ENCODE assay signal across 24 cellular contexts in the genomic region with DNA sequence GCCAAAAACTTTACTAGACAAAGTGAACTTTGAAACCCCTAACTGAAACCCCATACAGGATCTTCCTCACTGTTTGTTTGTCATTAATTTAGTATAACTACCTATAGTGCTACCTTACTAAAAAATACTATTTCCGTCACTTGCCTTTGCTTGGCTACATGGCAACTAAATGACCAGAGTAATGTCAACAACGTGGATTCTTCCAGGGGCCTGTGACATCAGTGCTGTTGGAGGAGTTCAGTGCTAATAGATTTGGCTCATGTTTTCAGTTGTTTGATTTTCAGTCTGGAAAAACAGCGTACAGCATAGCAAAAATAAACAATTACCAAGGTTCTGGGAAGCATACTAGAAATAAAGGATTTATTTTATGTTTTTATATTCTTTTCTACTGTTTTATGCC. TPM values are rescaled to one million over a fixed set of nuclear protein-coding genes. Genes with fewer than 3 reads are reported as not detected.
DNase-seq lines count a peak whose midpoint lies in the region; ATAC-seq, FAIRE-seq and TF ChIP-seq lines count a peak whose summit lies in the region.
"Had no signal": no experiment of that assay in that cellular context is flagged by ENCODE, and none has a peak within 500 bp of the region (broad histone marks: within the 10 kb centered on the region; RNA-seq: fewer than 3 reads in every experiment).

No MANE protein-coding gene starts in this region.

- peaks cover 0 to 2% of the 10 kb centered on the region in 2 experiments; a peak in 1 of 4 replicates for H3K4me1 ChIP-seq in SK-N-SH (ENCODE audit: control insufficient read depth in 1 of 2, insufficient read depth in 2 of 2, low read depth in 1 of 2, low read length in 1 of 2)
- peaks cover 30% of the 10 kb centered on the region for H3K4me1 ChIP-seq in psoas muscle
- no peaks in the 10 kb centered on the region for H3K4me1 ChIP-seq in mammary epithelial cell (ENCODE audit: insufficient read depth, low read length)
- H3K4me1 ChIP-seq: BLaER1 treated with 17β-estradiol and CSF1 and Interleukin-3, amounts not matched to agents 10 nM and 100 nM; Caco-2 had no signal

- H3K4me3 ChIP-seq in SK-N-SH (ENCODE audit: low read depth in 2 of 2, low read length in 1 of 2) (no peak overlapping the region), LNCaP clone FGC (ENCODE audit: low read depth, low read length) (no peak overlapping the region), psoas muscle (peak overlapping the region; percentile 64), mammary epithelial cell (replicated peaks in 1 of 3; ENCODE audit: insufficient read depth in 1 of 3, low read depth in 2 of 3, low read length in 3 of 3) (no peak overlapping the region)
- H3K4me3 ChIP-seq: BLaER1 treated with 17β-estradiol and CSF1 and Interleukin-3, amounts not matched to agents 10 nM and 100 nM had no signal

- no peak overlapping the region for H3K9ac ChIP-seq in SK-N-SH
- no peak overlapping the region for H3K9ac ChIP-seq in mammary epithelial cell (ENCODE audit: insufficient read depth, low read length)
- H3K9ac ChIP-seq: BLaER1 treated with 17β-estradiol and CSF1 and Interleukin-3, amounts not matched to agents 10 nM and 100 nM had no signal

- H3K9me3 ChIP-seq in SK-N-SH: no peaks in the 10 kb centered on the region
- H3K9me3 ChIP-seq in psoas muscle: no peaks in the 10 kb centered on the region
- H3K9me3 ChIP-seq in mammary epithelial cell (replicated peaks; ENCODE audit: insufficient read depth, low read length): no peaks in the 10 kb centered on the region
- H3K9me3 ChIP-seq: BLaER1 treated with 17β-estradiol and CSF1 and Interleukin-3, amounts not matched to agents 10 nM and 100 nM; Caco-2 had no signal

- H3K27ac ChIP-seq in SK-N-SH (ENCODE audit: low read depth in 2 of 2, low read length in 1 of 2): no peak overlapping the region
- H3K27ac ChIP-seq in psoas muscle: peak overlapping the region; percentile 87
- no peak overlapping the region for H3K27ac ChIP-seq in mammary epithelial cell (ENCODE audit: insufficient read depth, low read depth, low read length)
- H3K27ac ChIP-seq: BLaER1 treated with 17β-estradiol and CSF1 and Interleukin-3, amounts not matched to agents 10 nM and 100 nM had no signal

- H2AFZ ChIP-seq in SK-N-SH (ENCODE audit: low read depth): 0 out of 2 replicates have a peak overlapping the region, but pooled peaks have one; percentile 6
- no peak overlapping the region for H2AFZ ChIP-seq in mammary epithelial cell (ENCODE audit: low read depth, low read length)

- no peaks in the 10 kb centered on the region for H3K36me3 ChIP-seq in SK-N-SH (replicated peaks in 1 of 2; ENCODE audit: control insufficient read depth in 1 of 2, insufficient read depth in 2 of 2, low read length in 1 of 2)
- H3K36me3 ChIP-seq in psoas muscle (ENCODE audit: insufficient read depth in 1 of 2, low read depth in 1 of 2): no peaks in the 10 kb centered on the region
- H3K36me3 ChIP-seq in mammary epithelial cell (ENCODE audit: insufficient read depth, low read length): no peaks in the 10 kb centered on the region
- H3K36me3 ChIP-seq: BLaER1 treated with 17β-estradiol and CSF1 and Interleukin-3, amounts not matched to agents 10 nM and 100 nM had no signal

- ATAC-seq in SK-N-SH treated with all-trans-retinoic acid at 6 μM for 48 hours (no peak), psoas muscle (no peak), GM18907 (IDR thresholded peaks at IDR 0.05; ENCODE audit: unreplicated experiment) (no peak)
- ATAC-seq: Panc1 had no signal

- TF ChIP-seq EP300 in SK-N-SH (IDR thresholded peaks at IDR 0.05; ENCODE audit: borderline replicate concordance in 1 of 2, low read depth in 1 of 2, low read length in 1 of 2): no peak

- FAIRE-seq in endometrium (lab: Jason Lieb, UNC): peak; percentile 98

- no peaks in the 10 kb centered on the region for H3F3A ChIP-seq in SK-N-SH (replicated peaks; ENCODE audit: insufficient read depth)

- H3K27me3 ChIP-seq in SK-N-SH (ENCODE audit: insufficient read depth): no peaks in the 10 kb centered on the region
- no peaks in the 10 kb centered on the region for H3K27me3 ChIP-seq in psoas muscle (ENCODE audit: insufficient read depth in 3 of 3, low read length in 2 of 3)
- H3K27me3 ChIP-seq in mammary epithelial cell (ENCODE audit: insufficient read depth, low read length): no peaks in the 10 kb centered on the region
- H3K27me3 ChIP-seq: BLaER1 treated with 17β-estradiol and CSF1 and Interleukin-3, amounts not matched to agents 10 nM and 100 nM had no signal

- WGBS in SK-N-SH (ENCODE audit: low lambda C conversion rate): 64% methylated on average over 3 of the region's 3 CpGs
- 18 to 38% (median 27%) methylated on average over 3 of the region's 3 CpGs for WGBS in psoas muscle, 3 donors
- WGBS in mammary epithelial cell (ENCODE audit: low coverage, missing lambda C conversion rate): 77% methylated on average over 3 of the region's 3 CpGs

- intact Hi-C loops in psoas muscle (cut with DNase I): no loop called here
- intact Hi-C loops in mammary epithelial cell (cut with micrococcal nuclease): no loop called here

- TF ChIP-seq CTCF in SK-N-SH (IDR thresholded peaks at IDR 0.05): no peak
- no peak for TF ChIP-seq CTCF in LNCaP clone FGC (IDR thresholded peaks at IDR 0.05; ENCODE audit: control insufficient read depth, extremely low read depth, insufficient read depth)
- no peak for TF ChIP-seq CTCF in psoas muscle (IDR thresholded peaks at IDR 0.05)
- no peak for TF ChIP-seq CTCF in mammary epithelial cell (conservative IDR thresholded peaks at IDR 0.05 in 1 of 2, IDR thresholded peaks at IDR 0.05 in 1 of 2; ENCODE audit: extremely low read depth in 1 of 2, insufficient read depth in 1 of 2, low read depth in 1 of 2, low read length in 2 of 2)

- no peak for TF ChIP-seq RAD21 in SK-N-SH (IDR thresholded peaks at IDR 0.05; ENCODE audit: low read length)

- in situ Hi-C loops in mammary epithelial cell (cut with MboI; ENCODE audit: low sequenced_read_pairs in 2 of 2): no loop called here

- POLR2A ChIA-PET in SK-N-SH (lab: Yijun Ruan, JAX): no interaction called here

- dilution Hi-C loops in mammary epithelial cell (cut with HindIII; ENCODE audit: low sequenced_read_pairs): no loop called here

- CTCF ChIA-PET in SK-N-SH (lab: Yijun Ruan, JAX) (interaction anchor here (1.8 kb wide), 1 partner anchor 18 kb away, joined by 6 read pairs; no protein-coding TSS in a partner anchor), mammary epithelial cell (lab: Charles Lee; ENCODE audit: low non-redundant PET) (no interaction called here)

- H3K9me2 ChIP-seq in SK-N-SH: no peaks in the 10 kb centered on the region

- H3K79me2 ChIP-seq in SK-N-SH (ENCODE audit: insufficient read depth) (no peaks in the 10 kb centered on the region), mammary epithelial cell (ENCODE audit: insufficient read depth, low read length) (no peaks in the 10 kb centered on the region)

- DNase-seq in SK-N-SH (no peak), LNCaP clone FGC (ENCODE audit: low read depth) (peak; percentile 15), psoas muscle (no peak), mammary epithelial cell (no peak), UCSD-AML1 (lab: John Stamatoyannopoulos, UW; ENCODE audit: unreplicated experiment) (no peak)
- DNase-seq: 8988T; Caco-2; CD4-positive, alpha-beta memory T cell; DMS 273 treated with DMSO at 0.1 percent for 48 hours; DMS79 treated with DMSO at 0.1 percent for 48 hours; GOT3; MM.1S; NCI-H1048; NCI-H1436; NCI-H187 treated with DMSO at 0.1 percent for 48 hours; NCI-H510A; SW 1271 had no signal

- BruUV-seq in mammary epithelial cell (replicated peaks; lab: Mats Ljungman, UMichigan): no TSS peak

- H4K20me1 ChIP-seq in SK-N-SH (ENCODE audit: insufficient read depth): no peaks in the 10 kb centered on the region
- H4K20me1 ChIP-seq in mammary epithelial cell (ENCODE audit: insufficient read depth, low read length): no peaks in the 10 kb centered on the region
- H4K20me1 ChIP-seq: BLaER1 treated with 17β-estradiol and CSF1 and Interleukin-3, amounts not matched to agents 10 nM and 100 nM had no signal

- H3K4me2 ChIP-seq in SK-N-SH (no peak overlapping the region), mammary epithelial cell (ENCODE audit: insufficient read depth, low read depth, low read length) (no peak overlapping the region)
- H3K4me2 ChIP-seq: BLaER1 treated with 17β-estradiol and CSF1 and Interleukin-3, amounts not matched to agents 10 nM and 100 nM had no signal

TF ChIP-seq in SK-N-SH, 30 proteins besides CTCF, POLR2A, EP300 and RAD21 (continues in another document):
- TF ChIP-seq NFIC (IDR thresholded peaks at IDR 0.05; ENCODE audit: borderline replicate concordance) (no peak), SMC3 (IDR thresholded peaks at IDR 0.05; ENCODE audit: low read depth, low read length) (no peak)

TF ChIP-seq in SK-N-SH treated with all-trans-retinoic acid at 6 μM for 48 hours, 23 proteins besides CTCF, POLR2A, EP300 and RAD21 (continues in another document):
- TF ChIP-seq TOX (CRISPR knock-in tag; IDR thresholded peaks at IDR 0.05; ENCODE audit: borderline replicate concordance): no peak
- no peak for TF ChIP-seq ZNF565 (CRISPR knock-in tag; conservative IDR thresholded peaks at IDR 0.05; ENCODE audit: low read depth)
- no peak for TF ChIP-seq ZNF70 (CRISPR knock-in tag; IDR thresholded peaks at IDR 0.05)
- TF ChIP-seq SNAI2 (CRISPR knock-in tag; IDR thresholded peaks at IDR 0.05): no peak
- no peak for TF ChIP-seq BACH2 (CRISPR knock-in tag; IDR thresholded peaks at IDR 0.05; ENCODE audit: borderline replicate concordance)
- no peak for TF ChIP-seq GLIS3 (CRISPR knock-in tag; IDR thresholded peaks at IDR 0.05)

RNA-seq across cellular contexts. Expression of gene ASB15, which starts 3.0 kb away (rescaled TPM):
- polyA plus RNA-seq in SK-N-SH (2012; rRNA removed) (not detected in 2 replicates), psoas muscle (10 to 100 TPM in 1 of 3 donors, 1 to 10 TPM in 1, under 1 TPM in 1; 0.12 to 15.2 (median 1.3) TPM), mammary epithelial cell (not detected)
- not detected in 2 replicates for polyA plus RNA-seq in SK-N-SH (2012; cell fraction: cytosol; rRNA removed)
- polyA plus RNA-seq in SK-N-SH (2012; cell fraction: nucleus; rRNA removed): not detected in 2 replicates
- total RNA-seq in psoas muscle (10 to 100 TPM in 3 of 4 donors, 1 to 10 TPM in 1; 8.2 to 23.6 (median 11.5) TPM), mammary epithelial cell (not detected)
- not detected for polyA minus RNA-seq in mammary epithelial cell
- total RNA-seq: Caco-2; CD4-positive, alpha-beta memory T cell; LHCN-M2; SK-MEL-5 had no signal

RNA-seq across cellular contexts. Expression of gene NDUFA5, which starts 41.0 kb away (rescaled TPM):
- polyA plus RNA-seq in SK-N-SH (2012; rRNA removed): 10.9 and 14.6 TPM in 2 replicates
- polyA plus RNA-seq in SK-N-SH (2012; cell fraction: cytosol; rRNA removed): 20.3 and 38.9 TPM in 2 replicates
- 2.5 and 7.4 TPM in 2 replicates for polyA plus RNA-seq in SK-N-SH (2012; cell fraction: nucleus; rRNA removed)
- 100 to 1,000 TPM; 139 to 211 (median 173) TPM for total RNA-seq in psoas muscle
- 100 to 1,000 TPM in 2 of 3 donors, 10 to 100 TPM in 1; 99.2 to 234 (median 192) TPM for polyA plus RNA-seq in psoas muscle
- total RNA-seq in mammary epithelial cell: 10 to 100 TPM; 29.5 to 57.4 TPM
- polyA plus RNA-seq in mammary epithelial cell: 9.7 TPM
- polyA minus RNA-seq in mammary epithelial cell: 16.4 TPM

RNA-seq across cellular contexts. Expression of gene LMOD2, which starts 57.0 kb away (rescaled TPM):
- polyA plus RNA-seq in SK-N-SH (2012; rRNA removed) (0.05 TPM in 1 of 2 replicates, not detected in the other), psoas muscle (100 to 1,000 TPM in 2 of 3 donors, 1 to 10 TPM in 1; 6.9 to 341 (median 259) TPM), mammary epithelial cell (not detected)
- 0.01 TPM in 1 of 2 replicates, not detected in the other for polyA plus RNA-seq in SK-N-SH (2012; cell fraction: cytosol; rRNA removed)
- not detected in 2 replicates for polyA plus RNA-seq in SK-N-SH (2012; cell fraction: nucleus; rRNA removed)
- total RNA-seq in psoas muscle (1,000 to 10,000 TPM in 1 of 4 donors, 100 to 1,000 TPM in 3; 383 to 1,114 (median 640) TPM), mammary epithelial cell (not detected)
- not detected for polyA minus RNA-seq in mammary epithelial cell
- total RNA-seq: Caco-2; CD4-positive, alpha-beta memory T cell; LHCN-M2; SK-MEL-5 had no signal
